ENCODE assay signal across 10 cellular contexts in genomic region chr16:56938664-56939513, GRCh38. TPM values are rescaled to one million over a fixed set of nuclear protein-coding genes. Genes with fewer than 3 reads are reported as not detected.
A peak's percentile ranks its signal among the peaks of the same experiment; 100 is the strongest.
DNase-seq lines count a peak whose midpoint lies in the region; ATAC-seq, FAIRE-seq and TF ChIP-seq lines count a peak whose summit lies in the region.
"Had no signal": no experiment of that assay in that cellular context is flagged by ENCODE, and none has a peak within 500 bp of the region (broad histone marks: within the 10 kb centered on the region; RNA-seq: fewer than 3 reads in every experiment).

No MANE protein-coding gene starts in this region.

- ATAC-seq in HG03280 (IDR thresholded peaks at IDR 0.05; ENCODE audit: unreplicated experiment) (peak; percentile 37), GM19463 (IDR thresholded peaks at IDR 0.05; ENCODE audit: unreplicated experiment) (no peak), HG02759 (IDR thresholded peaks at IDR 0.05; ENCODE audit: unreplicated experiment) (no peak)

- H3K36me3 Mint-ChIP-seq in activated naive CD4-positive, alpha-beta T cell treated with anti-CD3 and anti-CD28 coated beads, Interleukin-2, amount 10 ng/mL, durations not matched to agents 7 days and 5 days, result peaks cover 83% of the 10 kb centered on the region
- H3K36me3 Mint-ChIP-seq in progenitor cell of endocrine pancreas (ENCODE audit: insufficient read depth), result peaks cover 43% of the 10 kb centered on the region

- H3K4me3 Mint-ChIP-seq in activated naive CD4-positive, alpha-beta T cell treated with anti-CD3 and anti-CD28 coated beads, Interleukin-2, amount 10 ng/mL, durations not matched to agents 7 days and 5 days, result peak overlapping the region; percentile 53
- H3K4me3 Mint-ChIP-seq in progenitor cell of endocrine pancreas (ENCODE audit: low read depth), result no peak overlapping the region

- no peak for TF ChIP-seq CTCF in progenitor cell of endocrine pancreas (IDR thresholded peaks at IDR 0.05; ENCODE audit: unreplicated experiment)

- H3K4me1 Mint-ChIP-seq in activated naive CD4-positive, alpha-beta T cell treated with anti-CD3 and anti-CD28 coated beads, Interleukin-2, amount 10 ng/mL, durations not matched to agents 7 days and 5 days, result peaks cover 79% of the 10 kb centered on the region
- H3K4me1 Mint-ChIP-seq in progenitor cell of endocrine pancreas (ENCODE audit: low read depth), result peaks cover 10% of the 10 kb centered on the region

- no peaks in the 10 kb centered on the region for H3K9me3 Mint-ChIP-seq in activated naive CD4-positive, alpha-beta T cell treated with anti-CD3 and anti-CD28 coated beads, Interleukin-2, amount 10 ng/mL, durations not matched to agents 7 days and 5 days
- H3K9me3 Mint-ChIP-seq in progenitor cell of endocrine pancreas (ENCODE audit: low read depth), result no peaks in the 10 kb centered on the region

- H3K27ac ChIP-seq in substantia nigra (ENCODE audit: low read depth, low read length, poor library complexity, severe bottlenecking), result no peak overlapping the region

- 0 out of 2 replicates have a peak, but pooled peaks have one; percentile 62 for TF ChIP-seq POLR2A in GM12892 (IDR thresholded peaks at IDR 0.05; ENCODE audit: low read depth, low read length)

- CTCF ChIA-PET in activated naive CD4-positive, alpha-beta T cell treated with anti-CD3 and anti-CD28 coated beads, Interleukin-2, amount 10 ng/mL, durations not matched to agents 7 days and 5 days (lab: Charles Lee), result no interaction called here

- H3K27ac Mint-ChIP-seq in activated naive CD4-positive, alpha-beta T cell treated with anti-CD3 and anti-CD28 coated beads, Interleukin-2, amount 10 ng/mL, durations not matched to agents 7 days and 5 days, result peak overlapping the region; percentile 94
- peak overlapping the region; percentile 70 for H3K27ac Mint-ChIP-seq in progenitor cell of endocrine pancreas

- peak; percentile 65 for FAIRE-seq in GM12892 (lab: Jason Lieb, UNC)

- no peaks in the 10 kb centered on the region for H3K27me3 Mint-ChIP-seq in activated naive CD4-positive, alpha-beta T cell treated with anti-CD3 and anti-CD28 coated beads, Interleukin-2, amount 10 ng/mL, durations not matched to agents 7 days and 5 days
- H3K27me3 Mint-ChIP-seq in progenitor cell of endocrine pancreas, result no peaks in the 10 kb centered on the region

- DNase-seq in GM12892 (ENCODE audit: insufficient read length) (no peak), progenitor cell of endocrine pancreas (ENCODE audit: low spot score, unreplicated experiment) (no peak), amniotic stem cell (lab: John Stamatoyannopoulos, UW) (no peak), substantia nigra (lab: John Stamatoyannopoulos, UW) (no peak)
- DNase-seq in activated naive CD4-positive, alpha-beta T cell treated with anti-CD3 and anti-CD28 coated beads, Interleukin-2, amount 10 ng/mL, durations not matched to agents 7 days and 5 days, result peak; percentile 54
- DNase-seq: NCI-H748 treated with DMSO at 0.1 percent for 48 hours had no signal

RNA-seq across cellular contexts. Expression of gene HERPUD1, which starts 6.9 kb away (rescaled TPM):
- polyA plus RNA-seq in GM12892 (2012; ENCODE audit: missing spikeins), result 162 TPM
- total RNA-seq in progenitor cell of endocrine pancreas, result 70.0 and 85.9 TPM in 2 replicates

RNA-seq across cellular contexts. Expression of gene CETP, which starts 22.9 kb away (rescaled TPM):
- polyA plus RNA-seq in GM12892 (2012; ENCODE audit: missing spikeins), result 9.0 TPM
- not detected in 2 replicates for total RNA-seq in progenitor cell of endocrine pancreas
- total RNA-seq: smooth muscle cell had no signal
- polyA plus RNA-seq: smooth muscle cell had no signal

RNA-seq across cellular contexts. Expression of gene NLRC5, which starts 50.5 kb away (rescaled TPM):
- polyA plus RNA-seq in GM12892 (2012; ENCODE audit: missing spikeins), result 99.5 TPM
- not detected in 2 replicates for total RNA-seq in progenitor cell of endocrine pancreas
